Comparison of ENCODE assay signal across 42 cellular contexts in genomic region chr6:89916136-89916920, GRCh38. TPM values are rescaled to one million over a fixed set of nuclear protein-coding genes. Genes with fewer than 3 reads are reported as not detected.
"Had no signal": no experiment of that assay in that cellular context is flagged by ENCODE, and none has a peak within 500 bp of the region (broad histone marks: within the 10 kb centered on the region; RNA-seq: fewer than 3 reads in every experiment).

No MANE protein-coding gene starts in this region.

- H3K27me3 Mint-ChIP-seq: activated naive CD4-positive, alpha-beta T cell treated with anti-CD3 and anti-CD28 coated beads, Interleukin-2, amount 50 U/mL, for 24 hours; activated naive CD8-positive, alpha-beta T cell; activated naive CD8-positive, alpha-beta T cell treated with anti-CD3 and anti-CD28 coated beads for 36 hours; activated naive CD8-positive, alpha-beta T cell treated with anti-CD3 and anti-CD28 coated beads, Interleukin-2, amount 50 U/mL, for 24 hours had no signal

- H3K4me1 Mint-ChIP-seq: activated T-helper 17 cell treated with anti-CD3 and anti-CD28 coated beads, Interleukin-2, amount 50 U/mL, for 72 hours; brain; central memory CD8-positive, alpha-beta T cell had no signal

- H3K36me3 ChIP-seq: adrenal gland, ascending aorta, brain microvascular endothelial cell, breast epithelium, cardiac muscle cell had no signal

- DNase-seq: activated effector memory CD4-positive, alpha-beta T cell treated with anti-CD3 and anti-CD28 coated beads, Interleukin-2, amount 50 U/mL, for 16 hours; activated effector memory CD4-positive, alpha-beta T cell treated with Interleukin-2 at 50 U/mL for 16 hours; activated gamma-delta T cell; activated gamma-delta T cell treated with Interleukin-2 at 50 U/mL for 16 hours; activated naive CD4-positive, alpha-beta T cell; activated naive CD4-positive, alpha-beta T cell treated with anti-CD3 and anti-CD28 coated beads for 36 hours; activated naive CD4-positive, alpha-beta T cell treated with anti-CD3 and anti-CD28 coated beads, Interleukin-2, amount 10 ng/mL, durations not matched to agents 7 days and 5 days; activated naive CD4-positive, alpha-beta T cell treated with anti-CD3 and anti-CD28 coated beads, Interleukin-2, amount 50 U/mL, for 16 hours; activated naive CD4-positive, alpha-beta T cell treated with Interleukin-2 at 50 U/mL for 16 hours; activated naive CD8-positive, alpha-beta T cell treated with anti-CD3 and anti-CD28 coated beads for 36 hours; activated naive CD8-positive, alpha-beta T cell treated with anti-CD3 and anti-CD28 coated beads, Interleukin-2, amount 10 ng/mL, durations not matched to agents 7 days and 5 days; activated naive CD8-positive, alpha-beta T cell treated with anti-CD3 and anti-CD28 coated beads, Interleukin-2, amount 50 U/mL, for 24 hours; activated T-cell treated with anti-CD3 and anti-CD28 coated beads, Interleukin-2, amount 50 U/mL, for 1 hour; activated T-cell treated with anti-CD3 and anti-CD28 coated beads, Interleukin-2, amount 50 U/mL, for 24 hours; activated T-cell treated with anti-CD3 and anti-CD28 coated beads, Interleukin-2, amount 50 U/mL, for 4 hours; adrenal gland; amniotic stem cell; amygdala; anterior cingulate cortex; aorta; body of pancreas; brain microvascular endothelial cell; caudate nucleus; central memory CD4-positive, alpha-beta T cell; cerebellar nuclear complex had no signal

- H3K9me3 ChIP-seq: adrenal gland had no signal

- H3K36me3 Mint-ChIP-seq: brain had no signal

- H3K27me3 ChIP-seq: ascending aorta, body of pancreas, brain microvascular endothelial cell, breast epithelium, cardiac muscle cell had no signal

- H3K27ac ChIP-seq: adrenal gland, ascending aorta, body of pancreas, brain microvascular endothelial cell, breast epithelium, cardiac muscle cell had no signal

- H3K27ac Mint-ChIP-seq: activated naive CD4-positive, alpha-beta T cell treated with anti-CD3 and anti-CD28 coated beads for 36 hours; activated naive CD4-positive, alpha-beta T cell treated with anti-CD3 and anti-CD28 coated beads, Interleukin-2, amount 10 ng/mL, durations not matched to agents 7 days and 5 days; activated naive CD4-positive, alpha-beta T cell treated with anti-CD3 and anti-CD28 coated beads, Interleukin-2, amount 50 U/mL, for 24 hours; activated naive CD4-positive, alpha-beta T cell treated with anti-CD3 and anti-CD28 coated beads, Interleukin-2, amount 50 U/mL, for 72 hours; activated naive CD8-positive, alpha-beta T cell; activated naive CD8-positive, alpha-beta T cell treated with anti-CD3 and anti-CD28 coated beads for 36 hours; activated naive CD8-positive, alpha-beta T cell treated with anti-CD3 and anti-CD28 coated beads, Interleukin-2, amount 10 ng/mL, durations not matched to agents 7 days and 5 days; activated naive CD8-positive, alpha-beta T cell treated with anti-CD3 and anti-CD28 coated beads, Interleukin-2, amount 50 U/mL, for 24 hours; activated T-cell treated with anti-CD3 and anti-CD28 coated beads, Interleukin-2, amount 50 U/mL, for 24 hours; activated T-helper 1 cell treated with anti-CD3 and anti-CD28 coated beads, Interleukin-12 subunit alpha, Interleukin-12 subunit beta, Interleukin-2, Interleukin-4 antibody, amounts not matched to agents 30 ng/mL and 10 ng/mL and 1 ng/mL, durations not matched to agents 14 hours and 24 hours and 36 hours; activated T-helper 17 cell treated with anti-CD3 and anti-CD28 coated beads, Interleukin-2, amount 50 U/mL, for 72 hours; activated T-helper 2 cell treated with anti-CD3 and anti-CD28 coated beads, Interferon-gamma antibody, Interleukin-2, Interleukin-4, amounts not matched to agents 10 μg/mL and 5 μg/mL and 100 μg/mL, durations not matched to agents 14 hours and 24 hours and 36 hours; brain had no signal

- H3K4me3 ChIP-seq: adrenal gland, ascending aorta, body of pancreas, breast epithelium, cardiac muscle cell had no signal

- H3K4me1 ChIP-seq: adrenal gland, ascending aorta, body of pancreas, breast epithelium had no signal

- ATAC-seq: activated naive CD4-positive, alpha-beta T cell treated with anti-CD3 and anti-CD28 coated beads, Interleukin-2, amount 50 U/mL, for 72 hours; activated naive CD8-positive, alpha-beta T cell treated with anti-CD3 and anti-CD28 coated beads, Interleukin-2, amount 50 U/mL, for 24 hours; activated T-cell treated with anti-CD3 and anti-CD28 coated beads, Interleukin-2, amount 50 U/mL, for 4 hours; activated T-helper 17 cell treated with anti-CD3 and anti-CD28 coated beads, Interleukin-2, amount 50 U/mL, for 72 hours; body of pancreas had no signal

- H3K4me3 Mint-ChIP-seq: activated naive CD4-positive, alpha-beta T cell treated with anti-CD3 and anti-CD28 coated beads for 36 hours; activated naive CD4-positive, alpha-beta T cell treated with anti-CD3 and anti-CD28 coated beads, Interleukin-2, amount 10 ng/mL, durations not matched to agents 7 days and 5 days; activated naive CD4-positive, alpha-beta T cell treated with anti-CD3 and anti-CD28 coated beads, Interleukin-2, amount 50 U/mL, for 24 hours; activated naive CD8-positive, alpha-beta T cell; activated naive CD8-positive, alpha-beta T cell treated with anti-CD3 and anti-CD28 coated beads for 36 hours; activated naive CD8-positive, alpha-beta T cell treated with anti-CD3 and anti-CD28 coated beads, Interleukin-2, amount 10 ng/mL, durations not matched to agents 7 days and 5 days; activated naive CD8-positive, alpha-beta T cell treated with anti-CD3 and anti-CD28 coated beads, Interleukin-2, amount 50 U/mL, for 24 hours; activated T-cell treated with anti-CD3 and anti-CD28 coated beads, Interleukin-2, amount 50 U/mL, for 24 hours; activated T-cell treated with anti-CD3 and anti-CD28 coated beads, Interleukin-2, amount 50 U/mL, for 4 hours; activated T-helper 1 cell treated with anti-CD3 and anti-CD28 coated beads, Interleukin-12 subunit alpha, Interleukin-12 subunit beta, Interleukin-2, Interleukin-4 antibody, amounts not matched to agents 30 ng/mL and 10 ng/mL and 1 ng/mL, durations not matched to agents 14 hours and 24 hours and 36 hours; activated T-helper 17 cell treated with anti-CD3 and anti-CD28 coated beads, Interleukin-2, amount 50 U/mL, for 72 hours; brain; central memory CD8-positive, alpha-beta T cell had no signal

- FAIRE-seq: astrocyte, bronchial epithelial cell had no signal

RNA-seq across cellular contexts. Expression of gene GJA10, which starts 22.1 kb away (rescaled TPM):
- total RNA-seq: activated naive CD4-positive, alpha-beta T cell treated with anti-CD3 and anti-CD28 coated beads for 36 hours; activated naive CD4-positive, alpha-beta T cell treated with anti-CD3 and anti-CD28 coated beads, Interleukin-2, amount 50 U/mL, for 72 hours; activated naive CD8-positive, alpha-beta T cell treated with anti-CD3 and anti-CD28 coated beads for 36 hours; activated naive CD8-positive, alpha-beta T cell treated with anti-CD3 and anti-CD28 coated beads, Interleukin-2, amount 10 ng/mL, durations not matched to agents 7 days and 5 days; activated T-cell treated with anti-CD3 and anti-CD28 coated beads, Interleukin-2, amount 50 U/mL, for 4 hours; activated T-helper 1 cell treated with anti-CD3 and anti-CD28 coated beads, Interleukin-12 subunit alpha, Interleukin-12 subunit beta, Interleukin-2, Interleukin-4 antibody, amounts not matched to agents 30 ng/mL and 10 ng/mL and 1 ng/mL, durations not matched to agents 14 hours and 24 hours and 36 hours; activated T-helper 17 cell treated with anti-CD3 and anti-CD28 coated beads, Interleukin-2, amount 50 U/mL, for 72 hours; adrenal gland; aorta; ascending aorta; astrocyte; body of pancreas; breast epithelium; bronchial epithelial cell; cardiac muscle cell; cardiac septum; cerebellum; chondrocyte had no signal
- polyA plus RNA-seq: adipose tissue, adrenal gland, aorta, cardiac muscle cell had no signal
